25 cellular contexts compared by ENCODE assay signal in genomic region chr14:70619708-70620107, GRCh38. TPM values are rescaled to one million over a fixed set of nuclear protein-coding genes. Genes with fewer than 3 reads are reported as not detected.
DNase-seq lines count a peak whose midpoint lies in the region; ATAC-seq and TF ChIP-seq lines count a peak whose summit lies in the region.
"Had no signal": no experiment of that assay in that cellular context is flagged by ENCODE, and none has a peak within 500 bp of the region (broad histone marks: within the 10 kb centered on the region; RNA-seq: fewer than 3 reads in every experiment).

No MANE protein-coding gene starts in this region.

- H3K4me3 Mint-ChIP-seq in MCF 10A (ENCODE audit: unreplicated experiment): no peak overlapping the region
- H3K4me3 Mint-ChIP-seq: CD14-positive monocyte; CD4-positive, alpha-beta T cell; CD8-positive, alpha-beta memory T cell; GM23338; H9 had no signal

- no peaks in the 10 kb centered on the region for H3K27me3 Mint-ChIP-seq in MCF 10A (ENCODE audit: insufficient read depth, unreplicated experiment)
- H3K27me3 Mint-ChIP-seq: CD4-positive, alpha-beta T cell had no signal

- ATAC-seq in foreskin keratinocyte (peak; percentile 49), HG03097 (IDR thresholded peaks at IDR 0.05; ENCODE audit: low FRiP score, unreplicated experiment) (no peak)
- ATAC-seq: A549, GM12878, GM23338, HCT116 had no signal

- in situ Hi-C loops in mammary epithelial cell (cut with MboI; ENCODE audit: low sequenced_read_pairs in 2 of 2): loop anchor here (5.0 to 25.0 kb wide), 3 partner anchors 93 to 343 kb away; no protein-coding TSS in a partner anchor

- H3K4me1 ChIP-seq in breast epithelium: no peaks in the 10 kb centered on the region
- peaks cover 3% of the 10 kb centered on the region for H3K4me1 ChIP-seq in mammary epithelial cell (ENCODE audit: insufficient read depth, low read length)
- no peaks in the 10 kb centered on the region for H3K4me1 ChIP-seq in foreskin keratinocyte
- H3K4me1 ChIP-seq: A549; BE2C; BLaER1 treated with 17β-estradiol and CSF1 and Interleukin-3, amounts not matched to agents 10 nM and 100 nM had no signal

- H3K27me3 ChIP-seq in breast epithelium (no peaks in the 10 kb centered on the region), mammary epithelial cell (ENCODE audit: insufficient read depth, low read length) (no peaks in the 10 kb centered on the region), foreskin keratinocyte (peaks cover 3% of the 10 kb centered on the region)
- H3K27me3 ChIP-seq: BLaER1 treated with 17β-estradiol and CSF1 and Interleukin-3, amounts not matched to agents 10 nM and 100 nM had no signal

- H3K27ac Mint-ChIP-seq in MCF 10A (ENCODE audit: low read depth, unreplicated experiment): no peak overlapping the region
- H3K27ac Mint-ChIP-seq: CD14-positive monocyte; CD4-positive, alpha-beta T cell; GM23338; H9 had no signal

- H3K36me3 ChIP-seq in breast epithelium (no peaks in the 10 kb centered on the region), mammary epithelial cell (ENCODE audit: insufficient read depth, low read length) (no peaks in the 10 kb centered on the region)
- H3K36me3 ChIP-seq: BE2C; BLaER1 treated with 17β-estradiol and CSF1 and Interleukin-3, amounts not matched to agents 10 nM and 100 nM had no signal

- H3K9me3 Mint-ChIP-seq in MCF 10A (ENCODE audit: unreplicated experiment): peaks cover 7% of the 10 kb centered on the region
- H3K9me3 Mint-ChIP-seq: CD4-positive, alpha-beta T cell had no signal

- no peak overlapping the region for H3K27ac ChIP-seq in breast epithelium
- H3K27ac ChIP-seq in mammary epithelial cell (ENCODE audit: insufficient read depth, low read depth, low read length): no peak overlapping the region
- no peak overlapping the region for H3K27ac ChIP-seq in foreskin keratinocyte
- H3K27ac ChIP-seq: A549; BLaER1 treated with 17β-estradiol and CSF1 and Interleukin-3, amounts not matched to agents 10 nM and 100 nM had no signal

- DNase-seq in MCF 10A (ENCODE audit: unreplicated experiment) (peak; percentile 54), breast epithelium (ENCODE audit: low spot score in 2 of 2) (no peak), mammary epithelial cell (peak; percentile 59), foreskin keratinocyte (peak; percentile 16 to 43), renal cortical epithelial cell (ENCODE audit: low read depth) (peak; percentile 34), retina (no peak), NAMALWA (ENCODE audit: low spot score) (no peak)
- DNase-seq: 8988T; ACHN; AML-193; BE2C; CD4-positive, alpha-beta T cell; CD8-positive, alpha-beta memory T cell; DMS 273 treated with DMSO at 0.1 percent for 48 hours; DMS79; EL; GDM1; H9 had no signal

- POLR2A ChIA-PET in MCF 10A (lab: Yijun Ruan, JAX): no interaction called here

- H3K4me3 ChIP-seq in breast epithelium (no peak overlapping the region), mammary epithelial cell (replicated peaks in 1 of 3; ENCODE audit: insufficient read depth in 1 of 3, low read depth in 2 of 3, low read length in 3 of 3) (no peak overlapping the region)
- H3K4me3 ChIP-seq: A549; BLaER1 treated with 17β-estradiol and CSF1 and Interleukin-3, amounts not matched to agents 10 nM and 100 nM; GM12878; GM23338 had no signal

- H3K4me1 Mint-ChIP-seq in MCF 10A (ENCODE audit: insufficient read depth, unreplicated experiment): no peaks in the 10 kb centered on the region
- H3K4me1 Mint-ChIP-seq: CD14-positive monocyte; CD8-positive, alpha-beta memory T cell had no signal

- no peak overlapping the region for H3K4me2 ChIP-seq in mammary epithelial cell (ENCODE audit: insufficient read depth, low read depth, low read length)
- H3K4me2 ChIP-seq: A549; BLaER1 treated with 17β-estradiol and CSF1 and Interleukin-3, amounts not matched to agents 10 nM and 100 nM; GM23338 had no signal

- H2AFZ ChIP-seq in mammary epithelial cell (ENCODE audit: low read depth, low read length): no peak overlapping the region
- H2AFZ ChIP-seq: GM23338 had no signal

- H3K9me3 ChIP-seq in breast epithelium (no peaks in the 10 kb centered on the region), mammary epithelial cell (replicated peaks; ENCODE audit: insufficient read depth, low read length) (no peaks in the 10 kb centered on the region)
- H3K9me3 ChIP-seq: A549; BE2C; BLaER1 treated with 17β-estradiol and CSF1 and Interleukin-3, amounts not matched to agents 10 nM and 100 nM had no signal

- TF ChIP-seq CTCF in MCF 10A (IDR thresholded peaks at IDR 0.05; ENCODE audit: unreplicated experiment) (no peak), breast epithelium (IDR thresholded peaks at IDR 0.05) (no peak), mammary epithelial cell (conservative IDR thresholded peaks at IDR 0.05 in 1 of 2, IDR thresholded peaks at IDR 0.05 in 1 of 2; ENCODE audit: extremely low read depth in 1 of 2, insufficient read depth in 1 of 2, low read depth in 1 of 2, low read length in 2 of 2) (no peak), foreskin keratinocyte (conservative IDR thresholded peaks at IDR 0.05) (no peak)

- dilution Hi-C loops in mammary epithelial cell (cut with HindIII; ENCODE audit: low sequenced_read_pairs): no loop called here

- H3K36me3 Mint-ChIP-seq in MCF 10A (ENCODE audit: insufficient read depth, unreplicated experiment): no peaks in the 10 kb centered on the region
- H3K36me3 Mint-ChIP-seq: CD14-positive monocyte had no signal

- no peak for TF ChIP-seq POLR2A in breast epithelium (IDR thresholded peaks at IDR 0.05)

- intact Hi-C loops in MCF 10A (cut with micrococcal nuclease) (no loop called here), breast epithelium (cut with DNase I; ENCODE audit: low total_unique reads) (loop anchor here (10.0 kb wide), 1 partner anchor 95 kb away; no protein-coding TSS in a partner anchor), mammary epithelial cell (cut with micrococcal nuclease) (loop anchor here (5.0 kb wide), 1 partner anchor 288 kb away; the partner anchor contains the start of gene PCNX1)

- no peaks in the 10 kb centered on the region for H4K20me1 ChIP-seq in mammary epithelial cell (ENCODE audit: insufficient read depth, low read length)
- H4K20me1 ChIP-seq: BLaER1 treated with 17β-estradiol and CSF1 and Interleukin-3, amounts not matched to agents 10 nM and 100 nM had no signal

- BruUV-seq in MCF 10A (replicated peaks; lab: Mats Ljungman, UMichigan) (no TSS peak), mammary epithelial cell (replicated peaks; lab: Mats Ljungman, UMichigan) (no TSS peak)

- CTCF ChIA-PET in MCF 10A (lab: Yijun Ruan, JAX) (interaction anchor here (4.4 to 10.5 kb wide), 2 partner anchors 93 to 198 kb away, joined by 17 to 97 read pairs; no protein-coding TSS in a partner anchor), mammary epithelial cell (lab: Charles Lee; ENCODE audit: low non-redundant PET) (no interaction called here)

- no peaks in the 10 kb centered on the region for H3K79me2 ChIP-seq in mammary epithelial cell (ENCODE audit: insufficient read depth, low read length)

- no peak overlapping the region for H3K9ac ChIP-seq in mammary epithelial cell (ENCODE audit: insufficient read depth, low read length)
- H3K9ac ChIP-seq: BLaER1 treated with 17β-estradiol and CSF1 and Interleukin-3, amounts not matched to agents 10 nM and 100 nM had no signal

RNA-seq across cellular contexts. Expression of gene MED6, which starts 19.3 kb away (rescaled TPM):
- total RNA-seq in MCF 10A (2022): 41.6 and 60.8 TPM in 2 replicates
- 10 to 100 TPM; 38.4 to 56.9 (median 45.6) TPM for total RNA-seq in breast epithelium
- total RNA-seq in mammary epithelial cell: 10 to 100 TPM; 28.8 to 40.0 TPM
- 31.6 TPM for polyA plus RNA-seq in mammary epithelial cell
- polyA minus RNA-seq in mammary epithelial cell: 4.9 TPM
- total RNA-seq in foreskin keratinocyte: 28.7 and 29.0 TPM in 2 replicates
- 29.5 and 33.4 TPM in 2 replicates for polyA plus RNA-seq in foreskin keratinocyte
- total RNA-seq in renal cortical epithelial cell: 36.1 and 37.8 TPM in 2 replicates

RNA-seq across cellular contexts. Expression of gene TTC9, which starts 22.0 kb away (rescaled TPM):
- total RNA-seq in MCF 10A (2022) (0.30 and 0.37 TPM in 2 replicates), breast epithelium (1 to 10 TPM in 2 of 3 donors, under 1 TPM in 1; 0.48 to 7.5 (median 3.9) TPM), mammary epithelial cell (1 to 10 TPM; 2.5 to 3.3 TPM), foreskin keratinocyte (0.28 and 0.95 TPM in 2 replicates), renal cortical epithelial cell (4.0 and 9.9 TPM in 2 replicates)
- polyA plus RNA-seq in mammary epithelial cell (5.2 TPM), foreskin keratinocyte (0.29 and 0.75 TPM in 2 replicates)
- polyA minus RNA-seq in mammary epithelial cell: 10.4 TPM

Comparison
In these comparisons a context has a peak if more than half of its experiments do, and no peak if none do; other contexts are left out.
1. DNase-seq: peak in MCF 10A (single experiment), mammary epithelial cell (single experiment), foreskin keratinocyte (2 of 2) and renal cortical epithelial cell (single experiment); none in breast epithelium (0 of 2), retina (single experiment) and NAMALWA (single experiment).